11 cellular contexts compared by ENCODE assay signal in genomic region chr20:58459058-58459743, GRCh38. TPM values are rescaled to one million over a fixed set of nuclear protein-coding genes. Genes with fewer than 3 reads are reported as not detected.
A peak's percentile ranks its signal among the peaks of the same experiment; 100 is the strongest.
DNase-seq lines count a peak whose midpoint lies in the region; ATAC-seq, FAIRE-seq and TF ChIP-seq lines count a peak whose summit lies in the region.
"Had no signal": no experiment of that assay in that cellular context is flagged by ENCODE, and none has a peak within 500 bp of the region (broad histone marks: within the 10 kb centered on the region; RNA-seq: fewer than 3 reads in every experiment).

No MANE protein-coding gene starts in this region.

- H3K9me3 ChIP-seq in endothelial cell of umbilical vein (replicated peaks; ENCODE audit: control insufficient read depth, insufficient read depth, low read length) (no peaks in the 10 kb centered on the region), WERI-Rb-1 (ENCODE audit: severe bottlenecking) (no peaks in the 10 kb centered on the region)

- H3K9me1 ChIP-seq in endothelial cell of umbilical vein (replicated peaks; ENCODE audit: control insufficient read depth, extremely low read depth, insufficient read depth, low read length), result no peaks in the 10 kb centered on the region

- H3K27ac Mint-ChIP-seq in nephron progenitor cell, result no peak overlapping the region
- H3K27ac Mint-ChIP-seq in activated CD8-positive, alpha-beta T cell treated with anti-CD3 and anti-CD28 coated beads, Interleukin-2, amount 10 ng/mL, durations not matched to agents 7 days and 5 days, result no peak overlapping the region
- H3K27ac Mint-ChIP-seq: natural killer cell had no signal

- H3K4me2 ChIP-seq in endothelial cell of umbilical vein (ENCODE audit: insufficient read depth, low read length), result no peak overlapping the region

- no peaks in the 10 kb centered on the region for H3K36me3 ChIP-seq in endothelial cell of umbilical vein (ENCODE audit: control insufficient read depth in 2 of 2, extremely low read depth in 1 of 2, insufficient read depth in 2 of 2, low read length in 2 of 2)
- no peaks in the 10 kb centered on the region for H3K36me3 ChIP-seq in WERI-Rb-1

- H3K27me3 Mint-ChIP-seq in nephron progenitor cell (ENCODE audit: low read depth, poor library complexity), result peaks cover 7% of the 10 kb centered on the region
- H3K27me3 Mint-ChIP-seq in activated CD8-positive, alpha-beta T cell treated with anti-CD3 and anti-CD28 coated beads, Interleukin-2, amount 10 ng/mL, durations not matched to agents 7 days and 5 days (ENCODE audit: low read depth), result no peaks in the 10 kb centered on the region

- H3K4me3 ChIP-seq in endothelial cell of umbilical vein (replicated peaks in 1 of 3; ENCODE audit: insufficient read depth in 1 of 3, low read depth in 1 of 3, low read length in 3 of 3), result no peak overlapping the region
- H3K4me3 ChIP-seq in WERI-Rb-1 (ENCODE audit: low read depth, low read length), result no peak overlapping the region

- H4K20me1 ChIP-seq in endothelial cell of umbilical vein (replicated peaks; ENCODE audit: control insufficient read depth, extremely low read depth, insufficient read depth, low read length), result no peaks in the 10 kb centered on the region

- TF ChIP-seq POLR2A in endothelial cell of umbilical vein (IDR thresholded peaks at IDR 0.05; ENCODE audit: low read depth, low read length), result no peak

- peaks cover 22% of the 10 kb centered on the region for H3K4me1 ChIP-seq in endothelial cell of umbilical vein (ENCODE audit: control insufficient read depth, extremely low read depth, insufficient read depth, low read length)

- ATAC-seq in GM18858 (IDR thresholded peaks at IDR 0.05; ENCODE audit: unreplicated experiment) (peak; percentile 22), GM21619 (IDR thresholded peaks at IDR 0.05; ENCODE audit: unreplicated experiment) (peak; percentile 20), HG03135 (IDR thresholded peaks at IDR 0.05; ENCODE audit: unreplicated experiment) (peak; percentile 30)
- no peak for ATAC-seq in activated CD8-positive, alpha-beta T cell treated with anti-CD3 and anti-CD28 coated beads, Interleukin-2, amount 10 ng/mL, durations not matched to agents 7 days and 5 days
- ATAC-seq: natural killer cell had no signal

- TF ChIP-seq CTCF in endothelial cell of umbilical vein (IDR thresholded peaks at IDR 0.05; ENCODE audit: extremely low read depth in 1 of 2, insufficient read depth in 1 of 2, low read depth in 1 of 2, low read length in 2 of 2), result no peak
- no peak for TF ChIP-seq CTCF in WERI-Rb-1 (IDR thresholded peaks at IDR 0.05; ENCODE audit: low read depth, low read length)
- TF ChIP-seq CTCF in nephron progenitor cell (IDR thresholded peaks at IDR 0.05), result no peak

- peak overlapping the region; percentile 55 for H3K27ac ChIP-seq in endothelial cell of umbilical vein (ENCODE audit: insufficient read depth, low read depth, low read length)
- no peak overlapping the region for H3K27ac ChIP-seq in WERI-Rb-1

- H3K27me3 ChIP-seq in endothelial cell of umbilical vein (ENCODE audit: control insufficient read depth in 2 of 2, insufficient read depth in 2 of 2, low read length in 2 of 2) (no peaks in the 10 kb centered on the region), WERI-Rb-1 (ENCODE audit: insufficient read depth, low read depth, severe bottlenecking) (no peaks in the 10 kb centered on the region)

- POLR2A ChIA-PET in endothelial cell of umbilical vein (lab: Charles Lee), result no interaction called here
- POLR2A ChIA-PET in activated CD8-positive, alpha-beta T cell treated with anti-CD3 and anti-CD28 coated beads, Interleukin-2, amount 10 ng/mL, durations not matched to agents 7 days and 5 days (lab: Charles Lee), result no interaction called here

- intact Hi-C loops in endothelial cell of umbilical vein (cut with micrococcal nuclease), result no loop called here

- no peak overlapping the region for H3K4me3 Mint-ChIP-seq in nephron progenitor cell
- H3K4me3 Mint-ChIP-seq in activated CD8-positive, alpha-beta T cell treated with anti-CD3 and anti-CD28 coated beads, Interleukin-2, amount 10 ng/mL, durations not matched to agents 7 days and 5 days, result no peak overlapping the region
- H3K4me3 Mint-ChIP-seq: natural killer cell had no signal

- CTCF ChIA-PET in endothelial cell of umbilical vein (lab: Charles Lee), result interaction anchor here (1.7 kb wide), 1 partner anchor 12 kb away, joined by 4 read pairs; no protein-coding TSS in a partner anchor
- CTCF ChIA-PET in activated CD8-positive, alpha-beta T cell treated with anti-CD3 and anti-CD28 coated beads, Interleukin-2, amount 10 ng/mL, durations not matched to agents 7 days and 5 days (lab: Charles Lee), result no interaction called here

- peaks cover 23% of the 10 kb centered on the region for H3K36me3 Mint-ChIP-seq in nephron progenitor cell (ENCODE audit: low read depth)
- H3K36me3 Mint-ChIP-seq in activated CD8-positive, alpha-beta T cell treated with anti-CD3 and anti-CD28 coated beads, Interleukin-2, amount 10 ng/mL, durations not matched to agents 7 days and 5 days (ENCODE audit: low read depth), result peaks cover 14% of the 10 kb centered on the region
- H3K36me3 Mint-ChIP-seq: natural killer cell had no signal

- no peak for FAIRE-seq in endothelial cell of umbilical vein (lab: Jason Lieb, UNC)

- BruUV-seq in endothelial cell of umbilical vein (replicated peaks; lab: Mats Ljungman, UMichigan), result no TSS peak

- peaks cover 19% of the 10 kb centered on the region for H3K9me3 Mint-ChIP-seq in nephron progenitor cell
- H3K9me3 Mint-ChIP-seq in activated CD8-positive, alpha-beta T cell treated with anti-CD3 and anti-CD28 coated beads, Interleukin-2, amount 10 ng/mL, durations not matched to agents 7 days and 5 days (ENCODE audit: insufficient read depth), result no peaks in the 10 kb centered on the region
- H3K9me3 Mint-ChIP-seq: natural killer cell had no signal

- no peak overlapping the region for H2AFZ ChIP-seq in endothelial cell of umbilical vein (ENCODE audit: low read depth, low read length)

- H3K79me2 ChIP-seq in endothelial cell of umbilical vein (ENCODE audit: control insufficient read depth, insufficient read depth, low read length), result no peaks in the 10 kb centered on the region

- DNase-seq in endothelial cell of umbilical vein (ENCODE audit: low read depth, low spot score) (no peak), NCI-H345 (lab: John Stamatoyannopoulos, UW) (no peak), WERI-Rb-1 (no peak), nephron progenitor cell (no peak)
- DNase-seq in activated CD8-positive, alpha-beta T cell treated with anti-CD3 and anti-CD28 coated beads, Interleukin-2, amount 10 ng/mL, durations not matched to agents 7 days and 5 days, result no peak
- DNase-seq: natural killer cell, NCI-H187 treated with DMSO at 0.1 percent for 48 hours, OCI-M1 had no signal

- H3K9ac ChIP-seq in endothelial cell of umbilical vein (replicated peaks; ENCODE audit: extremely low read depth, insufficient read depth, low read length), result no peak overlapping the region

- peaks cover 27% of the 10 kb centered on the region for H3K4me1 Mint-ChIP-seq in nephron progenitor cell
- peaks cover 11% of the 10 kb centered on the region for H3K4me1 Mint-ChIP-seq in activated CD8-positive, alpha-beta T cell treated with anti-CD3 and anti-CD28 coated beads, Interleukin-2, amount 10 ng/mL, durations not matched to agents 7 days and 5 days (ENCODE audit: low read depth)

- dilution Hi-C loops in endothelial cell of umbilical vein (cut with MboI; ENCODE audit: extremely low pct_ligation_motif_present, low sequenced_read_pairs), result loop anchor here (25.0 kb wide), 1 partner anchor 222 kb away; the partner anchor contains the start of gene ANKRD60

TF ChIP-seq in endothelial cell of umbilical vein, 7 proteins besides CTCF, POLR2A, EP300 and RAD21:
- no peak for TF ChIP-seq EZH2 (IDR thresholded peaks at IDR 0.05; ENCODE audit: borderline replicate concordance, low read depth, low read length, severe bottlenecking)
- no peak for TF ChIP-seq FOS (IDR thresholded peaks at IDR 0.05; ENCODE audit: borderline replicate concordance, insufficient read depth, low read length)
- TF ChIP-seq MYC (IDR thresholded peaks at IDR 0.05; ENCODE audit: low read depth, low read length), result no peak
- TF ChIP-seq GATA2 (IDR thresholded peaks at IDR 0.05; ENCODE audit: insufficient read depth, insufficient read length, low read depth, low read length), result peak; percentile 94

RNA-seq across cellular contexts. Expression of gene APCDD1L, which starts 56.0 kb away (rescaled TPM):
- total RNA-seq in endothelial cell of umbilical vein, result 0.88 and 1.4 TPM in 2 replicates
- polyA plus RNA-seq in endothelial cell of umbilical vein, result 0.13 and 0.17 TPM in 2 replicates
- 0.11 and 0.17 TPM in 2 replicates for polyA plus RNA-seq in endothelial cell of umbilical vein (2011; cell fraction: cytosol; rRNA removed)
- 0.25 TPM in 1 of 2 replicates, not detected in the other for polyA plus RNA-seq in endothelial cell of umbilical vein (2011; cell fraction: nucleus; rRNA removed)
- polyA plus RNA-seq in endothelial cell of umbilical vein (2012), result 0.27 and 0.41 TPM in 2 replicates
- polyA minus RNA-seq in endothelial cell of umbilical vein, result 0.08 and 0.10 TPM in 2 replicates
- not detected for polyA minus RNA-seq in endothelial cell of umbilical vein (2011; cell fraction: cytosol; rRNA and poly(A)+ RNA removed)
- not detected in 2 replicates for polyA minus RNA-seq in endothelial cell of umbilical vein (2011; cell fraction: nucleus; rRNA and poly(A)+ RNA removed)
- not detected for total RNA-seq in activated CD8-positive, alpha-beta T cell treated with anti-CD3 and anti-CD28 coated beads, Interleukin-2, amount 10 ng/mL, durations not matched to agents 7 days and 5 days
- total RNA-seq: natural killer cell had no signal
